8 cellular contexts compared by ENCODE assay signal in the genomic region with DNA sequence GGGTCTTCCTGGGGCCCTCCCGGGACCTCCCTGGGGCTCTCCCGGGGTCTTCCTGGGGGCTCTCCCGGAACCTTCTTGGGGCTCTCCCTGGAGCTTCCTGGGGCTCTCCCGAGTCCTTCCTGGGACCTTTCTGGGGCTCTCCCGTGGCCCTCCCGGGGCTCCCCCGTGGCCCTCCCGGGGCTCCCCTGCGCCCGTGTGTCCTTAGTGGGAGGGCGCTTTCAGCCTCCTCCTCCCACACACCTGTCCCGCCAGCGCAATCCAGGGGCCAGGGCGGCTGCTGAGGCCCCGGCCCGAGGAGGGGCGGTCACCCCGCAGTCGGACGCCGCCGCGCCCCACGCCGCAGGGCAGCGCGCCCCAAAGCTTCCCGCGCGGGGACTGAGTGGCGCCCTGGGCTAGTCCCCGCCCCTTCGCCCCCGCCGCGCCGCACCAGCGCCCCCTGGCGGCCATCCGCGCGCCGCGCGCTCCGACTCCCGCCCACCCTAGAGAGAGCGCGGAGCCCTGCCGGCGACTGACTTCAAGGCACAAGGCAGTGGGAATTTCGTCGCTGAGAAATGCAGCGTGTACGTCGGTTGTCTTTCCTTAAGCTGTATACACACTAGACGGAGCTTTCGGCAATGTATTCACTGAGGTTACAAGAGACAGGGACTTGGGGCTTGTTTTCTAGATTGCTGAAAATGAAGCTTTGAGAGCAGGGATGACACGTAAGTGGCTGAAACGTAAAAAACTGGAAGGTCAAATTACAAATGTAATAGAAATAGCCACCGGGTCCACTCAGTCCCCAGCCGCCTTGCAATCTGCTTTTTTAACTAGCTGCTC. TPM values are rescaled to one million over a fixed set of nuclear protein-coding genes. Genes with fewer than 3 reads are reported as not detected.
DNase-seq lines count a peak whose midpoint lies in the region; ATAC-seq, FAIRE-seq and TF ChIP-seq lines count a peak whose summit lies in the region.

No MANE protein-coding gene starts in this region.

- no peaks in the 10 kb centered on the region for H3K23me2 ChIP-seq in H1 (ENCODE audit: low read depth, low read length)

- TF ChIP-seq RAD21 in H1 (IDR thresholded peaks at IDR 0.05 in 1 of 2, conservative IDR thresholded peaks at IDR 0.05 in 1 of 2; ENCODE audit: low read depth in 2 of 2, low read length in 2 of 2), result peak; percentile 68 to 89

- peak overlapping the region; percentile 68 to 83 (median 78) for H3K9ac ChIP-seq in BLaER1 treated with 17β-estradiol and CSF1 and Interleukin-3, amounts not matched to agents 10 nM and 100 nM
- H3K9ac ChIP-seq in H1 (replicated peaks in 1 of 4; ENCODE audit: extremely low read depth in 1 of 4, low read depth in 3 of 4, low read length in 3 of 4) (no peak overlapping the region), mesendoderm (ENCODE audit: low read length) (peak overlapping the region; percentile 81)

- H3K79me1 ChIP-seq in H1 (ENCODE audit: low read depth, low read length) (no peaks in the 10 kb centered on the region), mesendoderm (ENCODE audit: low read length) (no peaks in the 10 kb centered on the region)

- H4K5ac ChIP-seq in H1 (ENCODE audit: insufficient read length, low read depth, low read length) (no peak overlapping the region), mesendoderm (ENCODE audit: low read length) (no peak overlapping the region)

- H2BK12ac ChIP-seq in H1 (ENCODE audit: low read depth, low read length), result no peak overlapping the region

- peaks cover 17 to 56% (median 33%) of the 10 kb centered on the region in 10 experiments; a peak in 18 of 20 replicates for H3K4me1 ChIP-seq in BLaER1 treated with 17β-estradiol and CSF1 and Interleukin-3, amounts not matched to agents 10 nM and 100 nM
- H3K4me1 ChIP-seq in H1 (replicated peaks in 1 of 4; ENCODE audit: control insufficient read depth in 3 of 4, insufficient read depth in 4 of 4, low read length in 3 of 4) (peaks cover 0 to 8% (median 2%) of the 10 kb centered on the region in 4 experiments; a peak in 3 of 7 replicates), mesendoderm (ENCODE audit: control insufficient read depth, low read depth, low read length) (no peaks in the 10 kb centered on the region)

- DNase-seq in NCI-H748 treated with DMSO at 0.1 percent for 48 hours (lab: John Stamatoyannopoulos, UW) (peak; percentile 56), H1 (ENCODE audit: low read depth in 1 of 2, low spot score in 2 of 2) (peak; percentile 19 to 91), mesendoderm (peak; percentile 81)
- peak; percentile 83 for DNase-seq in activated CD8-positive, alpha-beta T cell treated with anti-CD3 and anti-CD28 coated beads, Interleukin-2, amount 10 ng/mL, durations not matched to agents 7 days and 5 days
- peak; percentile 63 for DNase-seq in stimulated activated CD8-positive, alpha-beta memory T cell treated with anti-CD3 and anti-CD28 coated beads, Interleukin-15, amount 100 ng/mL, for 1 hour (ENCODE audit: low read depth)

- H3K14ac ChIP-seq in H1 (ENCODE audit: insufficient read length), result no peak overlapping the region

- H2BK20ac ChIP-seq in H1 (ENCODE audit: low read length), result no peak overlapping the region

- TF ChIP-seq EP300 in H1 (IDR thresholded peaks at IDR 0.05; ENCODE audit: borderline replicate concordance in 1 of 2, low read depth in 2 of 2, low read length in 2 of 2), result no peak

- no peak overlapping the region for H3K27ac Mint-ChIP-seq in activated CD8-positive, alpha-beta T cell treated with anti-CD3 and anti-CD28 coated beads, Interleukin-2, amount 10 ng/mL, durations not matched to agents 7 days and 5 days

- no peak for FAIRE-seq in H1 (lab: Jason Lieb, UNC)

- H3K18ac ChIP-seq in H1 (ENCODE audit: extremely low read depth, low read length) (no peak overlapping the region), mesendoderm (ENCODE audit: low read length) (peak overlapping the region; percentile 82)

- H3K4me3 ChIP-seq in BLaER1 treated with 17β-estradiol and CSF1 and Interleukin-3, amounts not matched to agents 10 nM and 100 nM, result peak overlapping the region; percentile 58 to 78 (median 65)
- H3K4me3 ChIP-seq in H1 (ENCODE audit: extremely low read depth in 1 of 4, insufficient read depth in 2 of 4, low read depth in 3 of 4, low read length in 4 of 4), result peak overlapping the region; percentile 22 to 66 (median 34)
- peak overlapping the region; percentile 43 for H3K4me3 ChIP-seq in mesendoderm (ENCODE audit: low read length)

- H3K56ac ChIP-seq in H1 (replicated peaks; ENCODE audit: insufficient read length, low read depth, low read length) (no peak overlapping the region), mesendoderm (ENCODE audit: low read length) (peak overlapping the region; percentile 89)

- CTCF ChIA-PET in activated CD8-positive, alpha-beta T cell treated with anti-CD3 and anti-CD28 coated beads, Interleukin-2, amount 10 ng/mL, durations not matched to agents 7 days and 5 days (lab: Charles Lee), result interaction anchor here (0.6 to 2.5 kb wide), 45 partner anchors 8 to 430 kb away, joined by 3 to 53 read pairs (median 4); partner anchors contain the start of genes INSIG1 and PAXIP1
- CTCF ChIA-PET in H1 (lab: Charles Lee; ENCODE audit: partially characterized antibody), result interaction anchor here (0.6 to 4.1 kb wide), 46 partner anchors 8 to 1713 kb away, joined by 3 to 21 read pairs (median 4); partner anchors contain the start of gene HTR5A

- peaks cover 0 to 39% (median 4%) of the 10 kb centered on the region in 11 experiments; a peak in 7 of 22 replicates for H3K27me3 ChIP-seq in BLaER1 treated with 17β-estradiol and CSF1 and Interleukin-3, amounts not matched to agents 10 nM and 100 nM
- H3K27me3 ChIP-seq in H1 (replicated peaks in 1 of 4; ENCODE audit: control insufficient read depth in 3 of 4, extremely low read depth in 1 of 4, insufficient read depth in 3 of 4, low read length in 3 of 4), result peaks cover 4 to 12% (median 6%) of the 10 kb centered on the region in 4 experiments; a peak in 6 of 7 replicates
- H3K27me3 ChIP-seq in mesendoderm (ENCODE audit: insufficient read depth, low read length, poor library complexity), result no peaks in the 10 kb centered on the region

- no peak for TF ChIP-seq POLR2A in H1 (IDR thresholded peaks at IDR 0.05; ENCODE audit: control extremely low read depth in 1 of 2, low read depth in 2 of 2, low read length in 2 of 2)

- H3K4me2 ChIP-seq in BLaER1 treated with 17β-estradiol and CSF1 and Interleukin-3, amounts not matched to agents 10 nM and 100 nM, result peak overlapping the region; percentile 93 to 100 (median 99)
- H3K4me2 ChIP-seq in H1 (ENCODE audit: insufficient read depth in 1 of 2, low read depth in 2 of 2, low read length in 2 of 2), result peak overlapping the region; percentile 25 to 67; a peak in 3 of 4 replicates
- H3K4me2 ChIP-seq in mesendoderm (ENCODE audit: low read length), result peak overlapping the region; percentile 61

- H2BK15ac ChIP-seq in H1 (ENCODE audit: low read length) (no peak overlapping the region), mesendoderm (replicated peaks; ENCODE audit: low read depth) (peak overlapping the region; percentile 59)

- H3K9me3 ChIP-seq in BLaER1 treated with 17β-estradiol and CSF1 and Interleukin-3, amounts not matched to agents 10 nM and 100 nM (replicated peaks in 1 of 11), result no peaks in the 10 kb centered on the region
- no peaks in the 10 kb centered on the region for H3K9me3 ChIP-seq in H1 (ENCODE audit: insufficient read depth in 2 of 2, low read depth in 1 of 2, low read length in 1 of 2)

- H3K36me3 Mint-ChIP-seq in activated CD8-positive, alpha-beta T cell treated with anti-CD3 and anti-CD28 coated beads, Interleukin-2, amount 10 ng/mL, durations not matched to agents 7 days and 5 days (ENCODE audit: low read depth), result no peaks in the 10 kb centered on the region

- H2AK5ac ChIP-seq in H1 (ENCODE audit: low read depth, low read length) (no peak overlapping the region), mesendoderm (ENCODE audit: low read length) (no peak overlapping the region)

- peak; percentile 80 to 96 (median 89) for TF ChIP-seq CTCF in H1 (IDR thresholded peaks at IDR 0.05; ENCODE audit: control extremely low read depth in 1 of 3, insufficient read depth in 1 of 3, low read depth in 1 of 3, low read length in 3 of 3)

- POLR2A ChIA-PET in activated CD8-positive, alpha-beta T cell treated with anti-CD3 and anti-CD28 coated beads, Interleukin-2, amount 10 ng/mL, durations not matched to agents 7 days and 5 days (lab: Charles Lee), result interaction anchor here (0.6 to 1.6 kb wide), 5 partner anchors 32 to 342 kb away, joined by 3 to 12 read pairs (median 4); partner anchors contain the start of genes INSIG1 and PAXIP1
- POLR2A ChIA-PET in H1 (lab: Charles Lee; ENCODE audit: partially characterized antibody), result no interaction called here

- ATAC-seq in GM19043 (IDR thresholded peaks at IDR 0.05; ENCODE audit: low read depth, unreplicated experiment) (peak; percentile 85), HG03342 (IDR thresholded peaks at IDR 0.05; ENCODE audit: unreplicated experiment) (peak; percentile 93)
- ATAC-seq in activated CD8-positive, alpha-beta T cell treated with anti-CD3 and anti-CD28 coated beads, Interleukin-2, amount 10 ng/mL, durations not matched to agents 7 days and 5 days, result peak; percentile 98

- H4K91ac ChIP-seq in H1 (replicated peaks; ENCODE audit: insufficient read length, low read length), result no peak overlapping the region

- peaks cover 26% of the 10 kb centered on the region for H3K27me3 Mint-ChIP-seq in activated CD8-positive, alpha-beta T cell treated with anti-CD3 and anti-CD28 coated beads, Interleukin-2, amount 10 ng/mL, durations not matched to agents 7 days and 5 days (ENCODE audit: low read depth)

- H3K4me3 Mint-ChIP-seq in activated CD8-positive, alpha-beta T cell treated with anti-CD3 and anti-CD28 coated beads, Interleukin-2, amount 10 ng/mL, durations not matched to agents 7 days and 5 days, result peak overlapping the region; percentile 48

- H2BK5ac ChIP-seq in H1 (ENCODE audit: low read depth, low read length) (no peak overlapping the region), mesendoderm (ENCODE audit: low read length) (no peak overlapping the region)

- peak overlapping the region; percentile 79; the same call in 1 of the 2 replicates for H4K8ac ChIP-seq in H1 (ENCODE audit: extremely low read depth, insufficient read depth, low read length)
- H4K8ac ChIP-seq in mesendoderm (ENCODE audit: low read depth, low read length), result no peak overlapping the region

- H3K4ac ChIP-seq in H1 (replicated peaks; ENCODE audit: insufficient read length, low read depth, low read length) (no peak overlapping the region), mesendoderm (ENCODE audit: low read depth, low read length) (peak overlapping the region; percentile 65)

- H2AFZ ChIP-seq in H1 (ENCODE audit: low read length), result 0 out of 2 replicates have a peak overlapping the region, but pooled peaks have one; percentile 19

- H3K79me2 ChIP-seq in H1 (ENCODE audit: control insufficient read depth in 1 of 2, insufficient read depth in 2 of 2, low read length in 2 of 2), result no peaks in the 10 kb centered on the region
- no peaks in the 10 kb centered on the region for H3K79me2 ChIP-seq in mesendoderm (ENCODE audit: control insufficient read depth, insufficient read depth, low read length)

- H3K27ac ChIP-seq in BLaER1 treated with 17β-estradiol and CSF1 and Interleukin-3, amounts not matched to agents 10 nM and 100 nM, result peak overlapping the region in 10 of 11 experiments; percentile 28 to 75 (median 66); a peak in 16 of 22 replicates
- no peak overlapping the region for H3K27ac ChIP-seq in H1 (ENCODE audit: low read depth, low read length)
- H3K27ac ChIP-seq in mesendoderm (ENCODE audit: low read depth, low read length), result no peak overlapping the region

- no peaks in the 10 kb centered on the region for H3K9me3 Mint-ChIP-seq in activated CD8-positive, alpha-beta T cell treated with anti-CD3 and anti-CD28 coated beads, Interleukin-2, amount 10 ng/mL, durations not matched to agents 7 days and 5 days (ENCODE audit: insufficient read depth)

- H3K36me3 ChIP-seq in BLaER1 treated with 17β-estradiol and CSF1 and Interleukin-3, amounts not matched to agents 10 nM and 100 nM, result no peaks in the 10 kb centered on the region
- H3K36me3 ChIP-seq in H1 (ENCODE audit: control insufficient read depth in 2 of 4, insufficient read depth in 4 of 4, low read length in 3 of 4), result no peaks in the 10 kb centered on the region
- no peaks in the 10 kb centered on the region for H3K36me3 ChIP-seq in mesendoderm (ENCODE audit: control insufficient read depth, insufficient read depth, low read length)

- WGBS in H1 (ENCODE audit: extremely low coverage in 1 of 2, insufficient coverage in 1 of 2, insufficient read length in 1 of 2, insufficient replicate concordance in 2 of 2, low coverage in 1 of 2, low lambda C conversion rate in 2 of 2, missing lambda C conversion rate in 1 of 2), 2 experiments, result 8% methylated on average over 26 of the region's 62 CpGs; no CpG with 5 or more reads in 1 of the 2 experiments
- no CpG with 5 or more reads among the region's 62 CpGs for WGBS in mesendoderm (ENCODE audit: extremely low coverage, insufficient coverage, low lambda C conversion rate)

- no peaks in the 10 kb centered on the region; a peak in 3 of 22 replicates for H4K20me1 ChIP-seq in BLaER1 treated with 17β-estradiol and CSF1 and Interleukin-3, amounts not matched to agents 10 nM and 100 nM
- H4K20me1 ChIP-seq in H1 (replicated peaks in 1 of 2; ENCODE audit: control insufficient read depth in 1 of 2, insufficient read depth in 2 of 2, low read length in 2 of 2), result no peaks in the 10 kb centered on the region

- H3K4me1 Mint-ChIP-seq in activated CD8-positive, alpha-beta T cell treated with anti-CD3 and anti-CD28 coated beads, Interleukin-2, amount 10 ng/mL, durations not matched to agents 7 days and 5 days (ENCODE audit: low read depth), result peaks cover 8% of the 10 kb centered on the region

- no peak overlapping the region for H2BK120ac ChIP-seq in H1 (replicated peaks; ENCODE audit: low read depth, low read length)
- H2BK120ac ChIP-seq in mesendoderm (ENCODE audit: low read depth, low read length), result no peak overlapping the region

- H3K23ac ChIP-seq in H1 (ENCODE audit: insufficient read length) (no peak overlapping the region), mesendoderm (ENCODE audit: low read length) (no peak overlapping the region)

RNA-seq across cellular contexts. Expression of gene INSIG1, which starts 47.1 kb away (rescaled TPM):
- total RNA-seq in activated CD8-positive, alpha-beta T cell treated with anti-CD3 and anti-CD28 coated beads, Interleukin-2, amount 10 ng/mL, durations not matched to agents 7 days and 5 days, result 10 to 100 TPM; 83.9 to 89.1 TPM
- total RNA-seq in H1 (2021; fragmentation: NEBNext Ultra II Directional; extraction: Animal tissue kit (Norgen Biotek cat#: 25700)), result 40.0 and 44.7 TPM in 2 replicates
- 58.4 and 68.1 TPM in 2 replicates for polyA plus RNA-seq in H1 (2011; rRNA removed)
- 47.8 TPM for polyA plus RNA-seq in H1 (2011; cell fraction: cytosol; rRNA removed)
- 41.8 TPM for polyA plus RNA-seq in H1 (2011; cell fraction: nucleus; rRNA removed)
- 32.4 to 45.3 TPM (median 36.5 TPM) in 4 replicates for polyA plus RNA-seq in H1 (2012, experiment 1 of 2)
- polyA plus RNA-seq in H1 (2012, experiment 2 of 2), result 27.0 TPM
- polyA plus RNA-seq in H1 (2013, experiment 1 of 2), result 102 TPM
- polyA plus RNA-seq in H1 (2013, experiment 2 of 2), result 129 TPM
- polyA minus RNA-seq in H1 (2011; rRNA and poly(A)+ RNA removed), result 42.3 and 43.0 TPM in 2 replicates
- 48.4 TPM for polyA minus RNA-seq in H1 (2011; cell fraction: cytosol; rRNA and poly(A)+ RNA removed)
- 47.7 TPM for polyA minus RNA-seq in H1 (2011; cell fraction: nucleus; rRNA and poly(A)+ RNA removed)
- polyA plus RNA-seq in mesendoderm (2013, experiment 1 of 2), result 72.9 TPM
- 77.6 TPM for polyA plus RNA-seq in mesendoderm (2013, experiment 2 of 2)

Comparison
In these comparisons a context has a peak if more than half of its experiments do, and no peak if none do; other contexts are left out.
1. H3K27ac ChIP-seq: peak in BLaER1 treated with 17β-estradiol and CSF1 and Interleukin-3, amounts not matched to agents 10 nM and 100 nM (10 of 11); none in H1 (single experiment) and mesendoderm (single experiment).
2. H3K4me2 ChIP-seq: peak in every context shown above with its lines; median percentile 99 in BLaER1 treated with 17β-estradiol and CSF1 and Interleukin-3, amounts not matched to agents 10 nM and 100 nM; 61 in mesendoderm; 46 in H1.
3. H3K9ac ChIP-seq: peak in BLaER1 treated with 17β-estradiol and CSF1 and Interleukin-3, amounts not matched to agents 10 nM and 100 nM (11 of 11) and mesendoderm (single experiment); none in H1 (0 of 4).
4. Peak in every context shown above with its lines, with median percentiles within 50 percentile points of each other: H3K4me3 ChIP-seq, ATAC-seq and DNase-seq.